ENCODE assay signal across 30 cellular contexts in genomic region chr3:133472889-133473288, GRCh38.
DNase-seq lines count a peak whose midpoint lies in the region; ATAC-seq, FAIRE-seq and TF ChIP-seq lines count a peak whose summit lies in the region.
"Had no signal": no experiment of that assay in that cellular context is flagged by ENCODE, and none has a peak within 500 bp of the region (broad histone marks: within the 10 kb centered on the region; RNA-seq: fewer than 3 reads in every experiment).

No MANE protein-coding gene starts in this region.

- H3K27ac ChIP-seq in HUES6 (ENCODE audit: low read depth, low read length) (no peak overlapping the region), OCI-LY7 (ENCODE audit: low read depth, low read length, poor library complexity, severe bottlenecking) (peak overlapping the region; percentile 54), neural progenitor cell (peak overlapping the region; percentile 82)
- H3K27ac ChIP-seq: ascending aorta, BLaER1, cardiac muscle cell, left lung, parathyroid adenoma, SK-N-MC, upper lobe of right lung had no signal

- H3K4me3 Mint-ChIP-seq in neural progenitor cell = no peak overlapping the region
- H3K4me3 Mint-ChIP-seq in activated T-cell treated with anti-CD3 and anti-CD28 coated beads, Interleukin-2, amount 50 U/mL, for 4 hours = no peak overlapping the region
- H3K4me3 Mint-ChIP-seq: activated T-cell treated with anti-CD3 and anti-CD28 coated beads, Interleukin-2, amount 50 U/mL, for 72 hours; IgD-negative memory B cell; T-helper 1 cell treated with Interleukin-12 subunit alpha and Interleukin-12 subunit beta and Interleukin-4 antibody, amounts not matched to agents 30 μg/mL and 1 μg/mL, for 36 hours had no signal

- intact Hi-C loops in OCI-LY7 (cut with micrococcal nuclease; ENCODE audit: unreplicated experiment) = no loop called here

- H3K9me2 ChIP-seq in OCI-LY7 (ENCODE audit: insufficient read depth, low read length) = no peaks in the 10 kb centered on the region

- H4K20me1 ChIP-seq in OCI-LY7 (ENCODE audit: insufficient read depth, low read length) = no peaks in the 10 kb centered on the region
- H4K20me1 ChIP-seq in neural progenitor cell (ENCODE audit: low read depth) = no peaks in the 10 kb centered on the region
- H4K20me1 ChIP-seq: BLaER1 had no signal

- H3K4me1 ChIP-seq in HUES6 (ENCODE audit: control insufficient read depth, insufficient read depth, low read length) (peaks cover 28% of the 10 kb centered on the region), OCI-LY7 (ENCODE audit: insufficient read depth, low read length, poor library complexity, severe bottlenecking) (peaks cover 98% of the 10 kb centered on the region), neural progenitor cell (peaks cover 73% of the 10 kb centered on the region)
- H3K4me1 ChIP-seq: ascending aorta had no signal

- H3K36me3 Mint-ChIP-seq in neural progenitor cell = no peaks in the 10 kb centered on the region
- H3K36me3 Mint-ChIP-seq in activated T-cell treated with anti-CD3 and anti-CD28 coated beads, Interleukin-2, amount 50 U/mL, for 4 hours (ENCODE audit: insufficient read depth) = no peaks in the 10 kb centered on the region
- H3K36me3 Mint-ChIP-seq: IgD-negative memory B cell had no signal

- H3K9ac ChIP-seq in HUES6 (ENCODE audit: low read length) (no peak overlapping the region), neural progenitor cell (no peak overlapping the region)
- H3K9ac ChIP-seq: BLaER1, parathyroid adenoma had no signal

- H3K4me1 Mint-ChIP-seq in neural progenitor cell = peaks cover 58% of the 10 kb centered on the region
- H3K4me1 Mint-ChIP-seq in activated T-cell treated with anti-CD3 and anti-CD28 coated beads, Interleukin-2, amount 50 U/mL, for 4 hours (ENCODE audit: low read depth) = peaks cover 31% of the 10 kb centered on the region

- POLR2A ChIA-PET in OCI-LY7 (lab: Charles Lee) = interaction anchor here (0.7 to 12.3 kb wide), 17 partner anchors 6 to 279 kb away, joined by 3 to 196 read pairs (median 5); partner anchors contain the start of gene CDV3

- H3K4me3 ChIP-seq in HUES6 (ENCODE audit: low read depth, low read length) = 0 out of 2 replicates have a peak overlapping the region, but pooled peaks have one; percentile 39
- H3K4me3 ChIP-seq in OCI-LY7 (ENCODE audit: low read depth, low read length, poor library complexity, severe bottlenecking) = peak overlapping the region; percentile 3
- H3K4me3 ChIP-seq in neural progenitor cell = no peak overlapping the region
- H3K4me3 ChIP-seq: ascending aorta, BLaER1, cardiac muscle cell, left lung, right atrium auricular region, SK-N-MC, upper lobe of right lung had no signal

- no peak for ATAC-seq in activated T-cell treated with anti-CD3 and anti-CD28 coated beads, Interleukin-2, amount 50 U/mL, for 4 hours
- ATAC-seq in HG03469 (IDR thresholded peaks at IDR 0.05; ENCODE audit: unreplicated experiment) (no peak), GM19395 (IDR thresholded peaks at IDR 0.05; ENCODE audit: unreplicated experiment) (no peak)
- ATAC-seq: activated T-cell treated with anti-CD3 and anti-CD28 coated beads, Interleukin-2, amount 50 U/mL, for 72 hours; PC-3 had no signal

- H2AFZ ChIP-seq in OCI-LY7 (ENCODE audit: low read length) (no peak overlapping the region), neural progenitor cell (replicated peaks) (no peak overlapping the region)
- H2AFZ ChIP-seq: parathyroid adenoma had no signal

- H3K36me3 ChIP-seq in HUES6 (ENCODE audit: control insufficient read depth, insufficient read depth, low read length) (no peaks in the 10 kb centered on the region), OCI-LY7 (ENCODE audit: insufficient read depth, low read length) (0 out of 2 replicates have a peak, but pooled peaks cover 4% of the 10 kb centered on the region), neural progenitor cell (no peaks in the 10 kb centered on the region)
- H3K36me3 ChIP-seq: ascending aorta, BLaER1, cardiac muscle cell, left lung, right atrium auricular region, upper lobe of right lung had no signal

- H3K9me3 ChIP-seq in HUES6 (ENCODE audit: control insufficient read depth, insufficient read depth, low read depth, low read length) (no peaks in the 10 kb centered on the region), OCI-LY7 (ENCODE audit: low read length) (no peaks in the 10 kb centered on the region), neural progenitor cell (ENCODE audit: low read depth) (no peaks in the 10 kb centered on the region)
- H3K9me3 ChIP-seq: ascending aorta, BLaER1, left lung, right atrium auricular region, upper lobe of right lung had no signal

- no TSS peak for BruUV-seq in OCI-LY7 (replicated peaks; lab: Mats Ljungman, UMichigan)

- peaks cover 50% of the 10 kb centered on the region for H3F3A ChIP-seq in neural progenitor cell (ENCODE audit: low read depth)

- peak overlapping the region; percentile 54 for H3K27ac Mint-ChIP-seq in neural progenitor cell
- H3K27ac Mint-ChIP-seq: activated T-cell treated with anti-CD3 and anti-CD28 coated beads, Interleukin-2, amount 50 U/mL, for 72 hours; IgD-negative memory B cell; nephron progenitor cell; T-helper 1 cell treated with Interleukin-12 subunit alpha and Interleukin-12 subunit beta and Interleukin-4 antibody, amounts not matched to agents 30 μg/mL and 1 μg/mL, for 36 hours had no signal

- H3K4me2 ChIP-seq in OCI-LY7 (ENCODE audit: low read length) (peak overlapping the region; percentile 55), neural progenitor cell (peak overlapping the region; percentile 59)
- H3K4me2 ChIP-seq: BLaER1 had no signal

- H3K79me2 ChIP-seq in OCI-LY7 (ENCODE audit: insufficient read depth, low read depth, low read length) (peaks cover 24% of the 10 kb centered on the region; the same call in 1 of the 2 replicates), neural progenitor cell (ENCODE audit: low read depth) (no peaks in the 10 kb centered on the region)
- H3K79me2 ChIP-seq: parathyroid adenoma had no signal

- H3K27me3 ChIP-seq in HUES6 (ENCODE audit: control insufficient read depth, insufficient read depth, low read length) (peaks cover 13% of the 10 kb centered on the region; the same call in 1 of the 2 replicates), neural progenitor cell (no peaks in the 10 kb centered on the region)
- H3K27me3 ChIP-seq: ascending aorta, BLaER1, left lung, right atrium auricular region, upper lobe of right lung had no signal

- peaks cover 6% of the 10 kb centered on the region for H3K27me3 Mint-ChIP-seq in neural progenitor cell (ENCODE audit: insufficient read depth, low read depth)
- H3K27me3 Mint-ChIP-seq in activated T-cell treated with anti-CD3 and anti-CD28 coated beads, Interleukin-2, amount 50 U/mL, for 4 hours (ENCODE audit: low read depth) = no peaks in the 10 kb centered on the region
- H3K27me3 Mint-ChIP-seq: IgD-negative memory B cell had no signal

- FAIRE-seq in GM12892 (lab: Jason Lieb, UNC) = peak; percentile 42
- FAIRE-seq: colon, small intestine, TTC549 had no signal

- no peak for TF ChIP-seq POLR2A in GM12892 (IDR thresholded peaks at IDR 0.05; ENCODE audit: low read depth, low read length)

- TF ChIP-seq CTCF in OCI-LY7 (conservative IDR thresholded peaks at IDR 0.05; ENCODE audit: low read length) (no peak), neural progenitor cell (IDR thresholded peaks at IDR 0.05) (no peak)

- H3K9me3 Mint-ChIP-seq in neural progenitor cell = peaks cover 8% of the 10 kb centered on the region
- no peaks in the 10 kb centered on the region for H3K9me3 Mint-ChIP-seq in activated T-cell treated with anti-CD3 and anti-CD28 coated beads, Interleukin-2, amount 50 U/mL, for 4 hours
- H3K9me3 Mint-ChIP-seq: activated T-cell treated with anti-CD3 and anti-CD28 coated beads, Interleukin-2, amount 50 U/mL, for 72 hours; IgD-negative memory B cell; nephron progenitor cell; T-helper 1 cell treated with Interleukin-12 subunit alpha and Interleukin-12 subunit beta and Interleukin-4 antibody, amounts not matched to agents 30 μg/mL and 1 μg/mL, for 36 hours had no signal

- CTCF ChIA-PET in OCI-LY7 (lab: Charles Lee; ENCODE audit: unreplicated experiment) = interaction anchor here (0.6 to 0.8 kb wide), 4 partner anchors 8 to 1039 kb away, joined by 3 read pairs; no protein-coding TSS in a partner anchor

- DNase-seq in GM12892 (ENCODE audit: insufficient read length) = no peak
- peak; percentile 81 for DNase-seq in OCI-LY7 (ENCODE audit: low spot score)
- peak; percentile 22 for DNase-seq in neural progenitor cell (ENCODE audit: low spot score)
- no peak for DNase-seq in activated T-cell treated with anti-CD3 and anti-CD28 coated beads, Interleukin-2, amount 50 U/mL, for 4 hours
- DNase-seq: activated CD4-positive, alpha-beta T cell treated with anti-CD3 and anti-CD28 coated beads, Interleukin-2, amount 50 U/mL, for 4 hours; activated T-cell treated with anti-CD3 and anti-CD28 coated beads, Interleukin-2, amount 50 U/mL, for 72 hours; effector memory CD4-positive, alpha-beta T cell; GOT3; islet precursor cell; NCI-H1092 treated with DMSO at 0.1 percent for 48 hours; NCI-H2081 treated with DMSO at 0.1 percent for 48 hours; PC-3; stimulated activated naive CD4-positive, alpha-beta T cell; upper lobe of right lung had no signal

Comparison
In these comparisons a context has a peak if more than half of its experiments do, and no peak if none do; other contexts are left out.
1. DNase-seq: peak in OCI-LY7 (single experiment) and neural progenitor cell (single experiment); none in GM12892 (single experiment) and activated T-cell treated with anti-CD3 and anti-CD28 coated beads, Interleukin-2, amount 50 U/mL, for 4 hours (single experiment).